Comparison of ENCODE assay signal across 6 cellular contexts in genomic region chr15:28712270-28712669, GRCh38. TPM values are rescaled to one million over a fixed set of nuclear protein-coding genes. Genes with fewer than 3 reads are reported as not detected.
"Had no signal": no experiment of that assay in that cellular context is flagged by ENCODE, and none has a peak within 500 bp of the region (broad histone marks: within the 10 kb centered on the region; RNA-seq: fewer than 3 reads in every experiment).

GOLGA8M (minus strand) TSS chr15:28712421; CDS start chr15:28712323, 98 bp downstream.

RNA-seq across cellular contexts. Expression of gene GOLGA8M, which starts in this region (rescaled TPM):
- total RNA-seq: OCI-LY7, PC-9, RPMI7951, SJCRH30, SK-MEL-5 had no signal
- polyA plus RNA-seq: SK-N-SH had no signal
